Comparison of ENCODE assay signal across 10 cellular contexts in genomic region chr1:11651017-11651416, GRCh38. TPM values are rescaled to one million over a fixed set of nuclear protein-coding genes. Genes with fewer than 3 reads are reported as not detected.
DNase-seq lines count a peak whose midpoint lies in the region; ATAC-seq and TF ChIP-seq lines count a peak whose summit lies in the region.
"Had no signal": no experiment of that assay in that cellular context is flagged by ENCODE, and none has a peak within 500 bp of the region (broad histone marks: within the 10 kb centered on the region; RNA-seq: fewer than 3 reads in every experiment).

No MANE protein-coding gene starts in this region.

- H3K36me3 ChIP-seq in MM.1S (replicated peaks; ENCODE audit: insufficient read depth, low read length) (no peaks in the 10 kb centered on the region), brain microvascular endothelial cell (replicated peaks) (no peaks in the 10 kb centered on the region)

- H3F3A ChIP-seq in MM.1S (ENCODE audit: insufficient read depth, low read length), result no peaks in the 10 kb centered on the region; the same call in 1 of the 2 replicates

- CTCF ChIA-PET in CD4-positive, alpha-beta T cell (lab: Charles Lee), result interaction anchor here (0.6 to 4.6 kb wide), 12 partner anchors 9 to 613 kb away, joined by 3 to 47 read pairs (median 7); partner anchors contain the start of genes AGTRAP, FBXO6 and MAD2L2

- no peak overlapping the region for H3K27ac ChIP-seq in CD4-positive, alpha-beta T cell (ENCODE audit: low read depth, low read length)
- H3K27ac ChIP-seq in MM.1S (ENCODE audit: low read length) (no peak overlapping the region), brain microvascular endothelial cell (no peak overlapping the region)

- no peaks in the 10 kb centered on the region for H4K20me1 ChIP-seq in MM.1S (ENCODE audit: insufficient read depth, low read length)

- peak overlapping the region; percentile 62 for H3K27ac Mint-ChIP-seq in CD4-positive, alpha-beta T cell
- H3K27ac Mint-ChIP-seq in brain (peak overlapping the region in 2 of 5 experiments; percentile 31 to 68), nephron (no peak overlapping the region)

- no peaks in the 10 kb centered on the region for H3K79me2 ChIP-seq in MM.1S (ENCODE audit: low read length)

- H3K36me3 Mint-ChIP-seq in CD4-positive, alpha-beta T cell (ENCODE audit: low read depth), result peaks cover 3% of the 10 kb centered on the region
- peaks cover 3% of the 10 kb centered on the region for H3K36me3 Mint-ChIP-seq in brain
- no peaks in the 10 kb centered on the region for H3K36me3 Mint-ChIP-seq in nephron (ENCODE audit: low read depth)

- H3K4me3 Mint-ChIP-seq in CD4-positive, alpha-beta T cell, result peak overlapping the region; percentile 87
- H3K4me3 Mint-ChIP-seq in brain (peak overlapping the region in 4 of 5 experiments; percentile 16 to 68 (median 59)), nephron (peak overlapping the region; percentile 9 to 39 (median 16))

- no peaks in the 10 kb centered on the region for H3K9me3 Mint-ChIP-seq in CD4-positive, alpha-beta T cell
- H3K9me3 Mint-ChIP-seq in brain, result peaks cover 0 to 3% (median 0%) of the 10 kb centered on the region in 5 experiments
- no peaks in the 10 kb centered on the region for H3K9me3 Mint-ChIP-seq in nephron

- no peaks in the 10 kb centered on the region for H3K9me3 ChIP-seq in CD4-positive, alpha-beta T cell (ENCODE audit: control insufficient read depth, low read length)
- H3K9me3 ChIP-seq in MM.1S (replicated peaks; ENCODE audit: insufficient read depth, low read length), result no peaks in the 10 kb centered on the region
- H3K9me3 ChIP-seq: Caco-2 had no signal

- intact Hi-C loops in CD4-positive, alpha-beta T cell (cut with DNase I, micrococcal nuclease), result loop anchor here (2.0 to 5.0 kb wide), 3 partner anchors 98 to 256 kb away; partner anchors contain the start of genes CLCN6 (in 1 of the 2) and MTHFR (in 1 of the 2)

- ATAC-seq in CD4-positive, alpha-beta T cell (ENCODE audit: poor library complexity), result no peak
- ATAC-seq in HG03521 (IDR thresholded peaks at IDR 0.05; ENCODE audit: unreplicated experiment), result no peak

- H3K4me2 ChIP-seq in MM.1S (ENCODE audit: low read depth, low read length), result peak overlapping the region; percentile 93

- POLR2A ChIA-PET in CD4-positive, alpha-beta T cell (lab: Charles Lee), result interaction anchor here (0.9 to 3.8 kb wide), 8 partner anchors 12 to 591 kb away, joined by 3 to 28 read pairs (median 6); partner anchors contain the start of genes AGTRAP, FBXO6 and SRM

- H3K27me3 ChIP-seq in CD4-positive, alpha-beta T cell (ENCODE audit: control insufficient read depth, insufficient read depth, low read length), result no peaks in the 10 kb centered on the region
- H3K27me3 ChIP-seq in MM.1S (replicated peaks; ENCODE audit: insufficient read depth, low read length), result no peaks in the 10 kb centered on the region; the same call in 1 of the 2 replicates
- H3K27me3 ChIP-seq in brain microvascular endothelial cell (replicated peaks), result peaks cover 15% of the 10 kb centered on the region

- no peaks in the 10 kb centered on the region for H3K9me2 ChIP-seq in MM.1S (replicated peaks; ENCODE audit: insufficient read depth, low read length)

- no peak for TF ChIP-seq CTCF in CD4-positive, alpha-beta T cell (IDR thresholded peaks at IDR 0.05)
- TF ChIP-seq CTCF in MM.1S (IDR thresholded peaks at IDR 0.05; ENCODE audit: low read length), result no peak
- TF ChIP-seq CTCF in brain (conservative IDR thresholded peaks at IDR 0.05), result no peak
- no peak for TF ChIP-seq CTCF in nephron (IDR thresholded peaks at IDR 0.05; ENCODE audit: unreplicated experiment in 3 of 3)
- no peak for TF ChIP-seq CTCF in brain microvascular endothelial cell (IDR thresholded peaks at IDR 0.05; ENCODE audit: low read depth, low read length, missing control alignments)

- in situ Hi-C loops in brain microvascular endothelial cell (cut with HindIII; ENCODE audit: low pct_ligation_motif_present, low sequenced_read_pairs), result no loop called here

- peaks cover 15% of the 10 kb centered on the region for H3K4me1 ChIP-seq in MM.1S (ENCODE audit: low read length)

- H2AFZ ChIP-seq in MM.1S (ENCODE audit: low read length), result peak overlapping the region; percentile 84

- H3K4me1 Mint-ChIP-seq in CD4-positive, alpha-beta T cell (ENCODE audit: low read depth), result peaks cover 49% of the 10 kb centered on the region
- H3K4me1 Mint-ChIP-seq in brain (peaks cover 23% of the 10 kb centered on the region), nephron (peaks cover 9% of the 10 kb centered on the region)

- peak overlapping the region; percentile 43; the same call in 1 of the 2 replicates for H3K9ac ChIP-seq in MM.1S (ENCODE audit: low read length)

- no peak for DNase-seq in CD4-positive, alpha-beta T cell
- DNase-seq in MM.1S, result no peak
- no peak for DNase-seq in brain microvascular endothelial cell
- no peak for DNase-seq in NCI-H2029 (lab: John Stamatoyannopoulos, UW)
- no peak for DNase-seq in stimulated activated CD4-positive, alpha-beta T cell treated with anti-CD3 and anti-CD28 coated beads, Interleukin-4, amount 100 ng/mL, for 1 hour
- DNase-seq: Caco-2, NCI-H1930 had no signal

- H3K4me3 ChIP-seq in MM.1S (ENCODE audit: low read length) (peak overlapping the region; percentile 57), brain microvascular endothelial cell (ENCODE audit: low read depth, low read length) (no peak overlapping the region)

- H3K27me3 Mint-ChIP-seq in CD4-positive, alpha-beta T cell, result no peaks in the 10 kb centered on the region
- peaks cover 19% of the 10 kb centered on the region for H3K27me3 Mint-ChIP-seq in brain
- peaks cover 77% of the 10 kb centered on the region for H3K27me3 Mint-ChIP-seq in nephron (ENCODE audit: low read depth)

RNA-seq across cellular contexts. Expression of gene FBXO2, which starts 3.2 kb away (rescaled TPM):
- total RNA-seq in CD4-positive, alpha-beta T cell, result 1 to 10 TPM; 3.2 to 3.7 TPM
- polyA plus RNA-seq in brain (ENCODE audit: insufficient read depth, low read depth, low replicate concordance), result 103 TPM

RNA-seq across cellular contexts. Expression of gene FBXO44, which starts 3.7 kb away (rescaled TPM):
- total RNA-seq in CD4-positive, alpha-beta T cell, result 10 to 100 TPM; 44.9 to 48.4 TPM
- 63.8 TPM for polyA plus RNA-seq in brain (ENCODE audit: insufficient read depth, low read depth, low replicate concordance)

RNA-seq across cellular contexts. Expression of gene FBXO6, which starts 13.0 kb away (rescaled TPM):
- 1 to 10 TPM; 1.6 to 1.9 TPM for total RNA-seq in CD4-positive, alpha-beta T cell
- polyA plus RNA-seq in brain (ENCODE audit: insufficient read depth, low read depth, low replicate concordance), result 7.4 TPM

RNA-seq across cellular contexts. Expression of gene MAD2L2, which starts 29.9 kb away (rescaled TPM):
- 10 to 100 TPM; 24.6 to 28.3 TPM for total RNA-seq in CD4-positive, alpha-beta T cell
- polyA plus RNA-seq in brain (ENCODE audit: insufficient read depth, low read depth, low replicate concordance), result 275 TPM

RNA-seq across cellular contexts. Expression of gene DRAXIN, which starts 40.5 kb away (rescaled TPM):
- total RNA-seq in CD4-positive, alpha-beta T cell, result under 1 TPM; 0.05 to 0.08 TPM
- 15.1 TPM for polyA plus RNA-seq in brain (ENCODE audit: insufficient read depth, low read depth, low replicate concordance)

Comparison
In these comparisons a context has a peak if more than half of its experiments do, and no peak if none do; other contexts are left out.
1. H3K4me3 Mint-ChIP-seq: peak in every context shown above with its lines; median percentile 87 in CD4-positive, alpha-beta T cell; 59 in brain; 16 in nephron.